ENCODE assay signal across 8 cellular contexts in the genomic region with DNA sequence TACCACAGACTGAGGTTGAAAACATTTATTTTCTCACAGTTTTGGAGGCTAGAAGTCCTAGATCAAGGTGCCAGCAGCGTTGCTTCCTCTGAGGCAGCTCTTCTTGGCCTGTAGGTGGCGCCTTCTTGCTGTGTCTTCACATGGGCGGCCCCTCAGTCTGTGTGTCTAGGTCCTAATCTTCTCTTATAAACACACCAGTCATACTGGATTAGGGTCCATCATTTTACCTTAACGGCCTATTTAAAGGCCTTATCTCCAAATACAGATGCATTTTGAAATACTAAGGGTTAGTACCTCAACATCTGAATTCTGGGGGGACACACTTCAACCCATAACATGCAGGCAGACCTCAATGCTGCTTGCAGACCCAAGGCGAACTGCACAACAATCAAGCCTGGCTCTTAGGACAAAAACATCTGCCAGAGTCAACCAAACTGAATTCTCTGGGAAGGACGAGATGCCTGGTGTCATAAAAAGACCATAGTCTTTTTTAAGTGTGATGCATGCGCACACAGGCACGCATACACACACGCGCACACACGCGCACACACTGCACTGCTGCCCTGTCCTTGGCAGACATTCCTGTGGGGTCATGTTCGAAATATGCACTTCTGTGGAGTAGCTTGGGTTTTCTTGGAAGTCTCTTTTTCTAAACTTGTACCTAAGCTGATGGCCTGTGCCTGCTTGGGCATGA. TPM values are rescaled to one million over a fixed set of nuclear protein-coding genes. Genes with fewer than 3 reads are reported as not detected.
DNase-seq lines count a peak whose midpoint lies in the region; ATAC-seq and TF ChIP-seq lines count a peak whose summit lies in the region.

No MANE protein-coding gene starts in this region.

- ATAC-seq in HG02981 (IDR thresholded peaks at IDR 0.05; ENCODE audit: unreplicated experiment) (peak; percentile 40), memory B cell (ENCODE audit: low read depth) (peak; percentile 26), HG03469 (IDR thresholded peaks at IDR 0.05; ENCODE audit: unreplicated experiment) (no peak)

- H3K36me3 Mint-ChIP-seq in memory B cell, result no peaks in the 10 kb centered on the region

- H3K9me3 Mint-ChIP-seq in memory B cell, result no peaks in the 10 kb centered on the region

- H3K27ac Mint-ChIP-seq in memory B cell, result peak overlapping the region; percentile 43

- H3K4me1 Mint-ChIP-seq in memory B cell, result peaks cover 33% of the 10 kb centered on the region

- H3K27me3 Mint-ChIP-seq in memory B cell, result no peaks in the 10 kb centered on the region

- peak overlapping the region; percentile 50 for H3K4me3 Mint-ChIP-seq in memory B cell

- TF ChIP-seq CTCF in GM10266 (IDR thresholded peaks at IDR 0.05; ENCODE audit: control insufficient read depth, insufficient read depth, low read depth, missing control alignments), result peak; percentile 87

- DNase-seq in GM10266 (ENCODE audit: extremely low spot score) (peak; percentile 66), NCI-H460 (ENCODE audit: extremely low read depth, low read depth) (peak; percentile 54), dedifferentiated amniotic fluid mesenchymal stem cell (ENCODE audit: extremely low spot score) (peak; percentile 42), memory B cell (ENCODE audit: low spot score in 2 of 2) (peak; percentile 47 to 54)
- peak; percentile 58 to 61 for DNase-seq in activated CD4-positive, alpha-beta T cell treated with anti-CD3 and anti-CD28 coated beads for 24 hours (ENCODE audit: low read depth in 2 of 2)
- peak; percentile 19 to 60 for DNase-seq in stimulated activated CD8-positive, alpha-beta memory T cell treated with anti-CD3 and anti-CD28 coated beads, Interleukin-15, amount 100 ng/mL, for 4 hours (ENCODE audit: low read depth in 2 of 2)

RNA-seq across cellular contexts. Expression of gene RMC1, which starts 4.3 kb away (rescaled TPM):
- total RNA-seq in NCI-H460 (2014; rRNA removed; shearing (Covaris generic)), result 28.3 and 37.7 TPM in 2 replicates
- 22.8 and 23.6 TPM in 2 replicates for polyA plus RNA-seq in NCI-H460 (2014; cell fraction: nucleus; rRNA removed)

RNA-seq across cellular contexts. Expression of gene RIOK3, which starts 45.9 kb away (rescaled TPM):
- total RNA-seq in NCI-H460 (2014; rRNA removed; shearing (Covaris generic)), result 94.9 and 105 TPM in 2 replicates
- 31.8 and 47.7 TPM in 2 replicates for polyA plus RNA-seq in NCI-H460 (2014; cell fraction: nucleus; rRNA removed)
